ENCODE assay signal across 8 cellular contexts in genomic region chr5:181207214-181207959, GRCh38. TPM values are rescaled to one million over a fixed set of nuclear protein-coding genes. Genes with fewer than 3 reads are reported as not detected.
A peak's percentile ranks its signal among the peaks of the same experiment; 100 is the strongest.
DNase-seq lines count a peak whose midpoint lies in the region; ATAC-seq and TF ChIP-seq lines count a peak whose summit lies in the region.

No MANE protein-coding gene starts in this region.

- TF ChIP-seq CTCF in WI38 (IDR thresholded peaks at IDR 0.05; ENCODE audit: low read depth, low read length) = no peak

- H3K23ac ChIP-seq in mesendoderm (ENCODE audit: low read length) = no peak overlapping the region

- no peaks in the 10 kb centered on the region for H3K79me2 ChIP-seq in mesendoderm (ENCODE audit: control insufficient read depth, insufficient read depth, low read length)

- no CpG with 5 or more reads among the region's 36 CpGs for WGBS in mesendoderm (ENCODE audit: extremely low coverage, insufficient coverage, low lambda C conversion rate)

- H3K36me3 ChIP-seq in mesendoderm (ENCODE audit: control insufficient read depth, insufficient read depth, low read length) = no peaks in the 10 kb centered on the region

- H3K27me3 ChIP-seq in mesendoderm (ENCODE audit: insufficient read depth, low read length, poor library complexity) = peaks cover 25% of the 10 kb centered on the region

- ATAC-seq in HG03045 (IDR thresholded peaks at IDR 0.05; ENCODE audit: unreplicated experiment) (peak; percentile 36), GM18519 (IDR thresholded peaks at IDR 0.05; ENCODE audit: low FRiP score, unreplicated experiment) (no peak)

- H3K27ac ChIP-seq in mesendoderm (ENCODE audit: low read depth, low read length) = no peak overlapping the region

- H4K5ac ChIP-seq in mesendoderm (ENCODE audit: low read length) = no peak overlapping the region

- H2BK15ac ChIP-seq in mesendoderm (replicated peaks; ENCODE audit: low read depth) = no peak overlapping the region

- peak overlapping the region; percentile 83 for H3K56ac ChIP-seq in mesendoderm (ENCODE audit: low read length)

- H3K9ac ChIP-seq in mesendoderm (ENCODE audit: low read length) = peak overlapping the region; percentile 74

- no peak overlapping the region for H4K8ac ChIP-seq in mesendoderm (ENCODE audit: low read depth, low read length)

- H2BK120ac ChIP-seq in mesendoderm (ENCODE audit: low read depth, low read length) = no peak overlapping the region

- DNase-seq in EH (ENCODE audit: low read depth) (peak; percentile 97), dermis blood vessel endothelial cell (peak; percentile 90), mesendoderm (peak; percentile 90), NCI-H510A (lab: John Stamatoyannopoulos, UW) (no peak)
- peak; percentile 76 for DNase-seq in stimulated activated CD8-positive, alpha-beta memory T cell treated with anti-CD3 and anti-CD28 coated beads, Interleukin-4, amount 100 ng/mL, for 24 hours (ENCODE audit: low read depth)

- H2BK5ac ChIP-seq in mesendoderm (ENCODE audit: low read length) = no peak overlapping the region

- no peaks in the 10 kb centered on the region for H3K79me1 ChIP-seq in mesendoderm (ENCODE audit: low read length)

- no peak overlapping the region for H3K4ac ChIP-seq in mesendoderm (ENCODE audit: low read depth, low read length)

- no peak overlapping the region for H2AK5ac ChIP-seq in mesendoderm (ENCODE audit: low read length)

- peak overlapping the region; percentile 92 for H3K4me2 ChIP-seq in mesendoderm (ENCODE audit: low read length)

- no peak overlapping the region for H3K18ac ChIP-seq in mesendoderm (ENCODE audit: low read length)

- H3K4me3 ChIP-seq in WI38 (ENCODE audit: low read depth, low read length) (peak overlapping the region; percentile 66), mesendoderm (ENCODE audit: low read length) (peak overlapping the region; percentile 89)

- no peaks in the 10 kb centered on the region for H3K4me1 ChIP-seq in mesendoderm (ENCODE audit: control insufficient read depth, low read depth, low read length)

RNA-seq across cellular contexts. Expression of gene TRIM7, which starts 2.4 kb away (rescaled TPM):
- total RNA-seq in dermis blood vessel endothelial cell = 2.7 and 5.2 TPM in 2 replicates
- 0.04 TPM for polyA plus RNA-seq in mesendoderm (2013, experiment 1 of 2)
- 0.06 TPM for polyA plus RNA-seq in mesendoderm (2013, experiment 2 of 2)

RNA-seq across cellular contexts. Expression of gene TRIM41, which starts 15.7 kb away (rescaled TPM):
- total RNA-seq in dermis blood vessel endothelial cell = 9.0 and 9.2 TPM in 2 replicates
- 15.1 TPM for polyA plus RNA-seq in mesendoderm (2013, experiment 1 of 2)
- 14.4 TPM for polyA plus RNA-seq in mesendoderm (2013, experiment 2 of 2)

RNA-seq across cellular contexts. Expression of gene RACK1, which starts 36.3 kb away (rescaled TPM):
- total RNA-seq in dermis blood vessel endothelial cell = 4,132 and 4,370 TPM in 2 replicates
- polyA plus RNA-seq in mesendoderm (2013, experiment 1 of 2) = 3,047 TPM
- 3,083 TPM for polyA plus RNA-seq in mesendoderm (2013, experiment 2 of 2)

RNA-seq across cellular contexts. Expression of gene TRIM52, which starts 53.6 kb away (rescaled TPM):
- total RNA-seq in dermis blood vessel endothelial cell = 6.3 and 8.8 TPM in 2 replicates
- 2.8 TPM for polyA plus RNA-seq in mesendoderm (2013, experiment 1 of 2)
- 2.8 TPM for polyA plus RNA-seq in mesendoderm (2013, experiment 2 of 2)
